In the genomic region with DNA sequence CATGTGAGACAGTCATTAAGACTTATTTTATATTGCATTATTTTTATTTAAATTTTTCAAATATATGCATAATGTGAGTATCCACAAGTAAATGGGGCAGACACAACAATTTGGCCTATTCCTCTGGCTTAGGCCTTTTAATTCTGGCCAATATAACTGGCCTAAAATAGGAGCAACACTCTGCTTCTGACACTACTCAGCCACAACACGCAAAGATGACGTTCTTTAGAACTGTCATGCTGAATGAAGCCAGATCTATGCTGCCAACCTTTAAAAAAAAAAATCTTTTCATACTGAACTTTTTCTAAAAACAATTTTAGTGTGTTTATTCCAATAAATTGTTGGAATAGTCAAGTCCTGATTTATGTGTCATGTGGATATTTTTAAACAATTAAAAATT, we compare ENCODE assay signal across 20 cellular contexts.
A peak's percentile ranks its signal among the peaks of the same experiment; 100 is the strongest.
DNase-seq lines count a peak whose midpoint lies in the region; ATAC-seq, FAIRE-seq and TF ChIP-seq lines count a peak whose summit lies in the region.
"Had no signal": no experiment of that assay in that cellular context is flagged by ENCODE, and none has a peak within 500 bp of the region (broad histone marks: within the 10 kb centered on the region; RNA-seq: fewer than 3 reads in every experiment).

No MANE protein-coding gene starts in this region.

- ATAC-seq in left ventricle myocardium superior, result peak; percentile 92
- no peak for ATAC-seq in GM19395 (IDR thresholded peaks at IDR 0.05; ENCODE audit: unreplicated experiment)
- ATAC-seq in HG02870 (IDR thresholded peaks at IDR 0.05; ENCODE audit: unreplicated experiment), result no peak
- ATAC-seq: CD8-positive, alpha-beta T cell; HCT116 had no signal

- intact Hi-C loops in left ventricle myocardium superior (cut with micrococcal nuclease), result no loop called here

- no peaks in the 10 kb centered on the region for H3K9me2 ChIP-seq in Loucy (replicated peaks; ENCODE audit: low read depth, low read length)

- no peaks in the 10 kb centered on the region for H3F3A ChIP-seq in Loucy (ENCODE audit: low read depth)

- no peaks in the 10 kb centered on the region for H3K9me3 ChIP-seq in Loucy (ENCODE audit: insufficient read depth, low read depth, low read length)

- H2AFZ ChIP-seq in Loucy (ENCODE audit: low read length), result no peak overlapping the region

- DNase-seq in frontal cortex (ENCODE audit: low spot score in 2 of 2), result no peak
- DNase-seq in left ventricle myocardium superior, result no peak
- DNase-seq in activated naive CD4-positive, alpha-beta T cell (lab: John Stamatoyannopoulos, UW), result no peak
- DNase-seq in cortex of kidney (lab: John Stamatoyannopoulos, UW), result no peak
- DNase-seq: AML-193; C1 segment of cervical spinal cord; CD8-positive, alpha-beta T cell; NCI-H1694; NCI-H2081 treated with DMSO at 0.1 percent for 48 hours; NCI-H2171 treated with DMSO at 0.1 percent for 48 hours; NCI-H524 treated with DMSO at 0.1 percent for 48 hours; NCI-H82; OCI-M1; SHP77 had no signal

- no peaks in the 10 kb centered on the region for H3K36me3 ChIP-seq in Loucy (ENCODE audit: insufficient read depth, low read length)

- no peak for TF ChIP-seq CTCF in Loucy (conservative IDR thresholded peaks at IDR 0.05; ENCODE audit: low read length)

- no peaks in the 10 kb centered on the region for H4K20me1 ChIP-seq in Loucy (ENCODE audit: insufficient read depth, low read length, poor library complexity, severe bottlenecking)

- H3K27me3 ChIP-seq in Loucy (ENCODE audit: insufficient read depth, low read length, poor library complexity, severe bottlenecking), result no peaks in the 10 kb centered on the region

- no peak overlapping the region for H3K4me3 ChIP-seq in Loucy (ENCODE audit: low read length, poor library complexity, severe bottlenecking)

- FAIRE-seq in frontal cortex (lab: Jason Lieb, UNC), result peak; percentile 61
- FAIRE-seq: GM12892, H1 had no signal

- no peak overlapping the region for H3K9ac ChIP-seq in Loucy (ENCODE audit: low read depth, low read length, poor library complexity, severe bottlenecking)

- peaks cover 8% of the 10 kb centered on the region for H3K4me1 ChIP-seq in Loucy (ENCODE audit: insufficient read depth, low read length, poor library complexity, severe bottlenecking)

- peak overlapping the region; percentile 47 for H3K4me2 ChIP-seq in Loucy (ENCODE audit: low read depth, low read length, poor library complexity, severe bottlenecking)

- no peaks in the 10 kb centered on the region for H3K79me2 ChIP-seq in Loucy (ENCODE audit: insufficient read depth, low read length)
